Comparison of ENCODE assay signal across 14 cellular contexts in genomic region chr15:78208887-78209645, GRCh38. TPM values are rescaled to one million over a fixed set of nuclear protein-coding genes. Genes with fewer than 3 reads are reported as not detected.
DNase-seq lines count a peak whose midpoint lies in the region; ATAC-seq and TF ChIP-seq lines count a peak whose summit lies in the region.
"Had no signal": no experiment of that assay in that cellular context is flagged by ENCODE, and none has a peak within 500 bp of the region (broad histone marks: within the 10 kb centered on the region; RNA-seq: fewer than 3 reads in every experiment).

No MANE protein-coding gene starts in this region.

- no peaks in the 10 kb centered on the region for H3K9me3 ChIP-seq in right atrium auricular region
- H3K9me3 ChIP-seq in vagina: no peaks in the 10 kb centered on the region
- H3K9me3 ChIP-seq in OCI-LY7 (ENCODE audit: low read length): no peaks in the 10 kb centered on the region
- H3K9me3 ChIP-seq: neutrophil had no signal

- H3K4me1 ChIP-seq in right atrium auricular region (peaks cover 0 to 93% of the 10 kb centered on the region in 2 donors), vagina (peaks cover 61% of the 10 kb centered on the region), OCI-LY7 (ENCODE audit: insufficient read depth, low read length, poor library complexity, severe bottlenecking) (no peaks in the 10 kb centered on the region)

- H3K4me3 ChIP-seq in right atrium auricular region: no peak overlapping the region
- no peak overlapping the region for H3K4me3 ChIP-seq in coronary artery
- H3K4me3 ChIP-seq in vagina: no peak overlapping the region
- H3K4me3 ChIP-seq in OCI-LY7 (ENCODE audit: low read depth, low read length, poor library complexity, severe bottlenecking): no peak overlapping the region

- peak; percentile 55 for DNase-seq in right atrium auricular region (ENCODE audit: low spot score)
- no peak for DNase-seq in left cardiac atrium
- DNase-seq in coronary artery (ENCODE audit: low spot score): peak; percentile 68
- DNase-seq in mucosa of gallbladder (ENCODE audit: low spot score): peak; percentile 36
- peak; percentile 79 to 94 for DNase-seq in vagina (ENCODE audit: extremely low spot score in 2 of 2)
- no peak for DNase-seq in OCI-LY7 (ENCODE audit: low spot score)
- DNase-seq in 8988T: no peak
- DNase-seq in NCI-H446 (lab: John Stamatoyannopoulos, UW): no peak
- DNase-seq: DMS79; NCI-H1105 treated with DMSO at 0.1 percent for 48 hours; NCI-H510A treated with DMSO at 0.1 percent for 48 hours; stimulated activated CD4-positive, alpha-beta T cell treated with anti-CD3 and anti-CD28 coated beads, Interleukin-2, amount 100 ng/mL, for 24 hours had no signal

- H2AFZ ChIP-seq in OCI-LY7 (ENCODE audit: low read length): no peak overlapping the region

- TF ChIP-seq POLR2A in vagina (IDR thresholded peaks at IDR 0.05): no peak

- H3K9me2 ChIP-seq in OCI-LY7 (ENCODE audit: insufficient read depth, low read length): no peaks in the 10 kb centered on the region

- H3K27me3 ChIP-seq in right atrium auricular region: no peaks in the 10 kb centered on the region
- H3K27me3 ChIP-seq in vagina: no peaks in the 10 kb centered on the region
- H3K27me3 ChIP-seq: neutrophil had no signal

- POLR2A ChIA-PET in OCI-LY7 (lab: Charles Lee): interaction anchor here (0.6 to 0.7 kb wide), 2 partner anchors 10 to 56 kb away, joined by 3 read pairs; no protein-coding TSS in a partner anchor

- H3K27ac ChIP-seq in right atrium auricular region (peak overlapping the region; percentile 81 to 93), coronary artery (no peak overlapping the region), vagina (no peak overlapping the region), OCI-LY7 (ENCODE audit: low read depth, low read length, poor library complexity, severe bottlenecking) (no peak overlapping the region)
- H3K27ac ChIP-seq: neutrophil had no signal

- CTCF ChIA-PET in OCI-LY7 (lab: Charles Lee; ENCODE audit: unreplicated experiment): no interaction called here

- no peaks in the 10 kb centered on the region for H3K79me2 ChIP-seq in OCI-LY7 (ENCODE audit: insufficient read depth, low read depth, low read length)

- no peak overlapping the region for H3K4me2 ChIP-seq in OCI-LY7 (ENCODE audit: low read length)

- no TSS peak for BruUV-seq in OCI-LY7 (replicated peaks; lab: Mats Ljungman, UMichigan)

- ATAC-seq in left cardiac atrium: no peak
- ATAC-seq: stimulated activated effector memory CD8-positive, alpha-beta T cell treated with anti-CD3 and anti-CD28 coated beads, Interleukin-12 subunit alpha, Interleukin-12 subunit beta, amount 100 ng/mL, for 72 hours had no signal

- intact Hi-C loops in left cardiac atrium (cut with DNase I) (no loop called here), vagina (cut with DNase I) (no loop called here), OCI-LY7 (cut with micrococcal nuclease; ENCODE audit: unreplicated experiment) (no loop called here)

- no peaks in the 10 kb centered on the region for H4K20me1 ChIP-seq in OCI-LY7 (ENCODE audit: insufficient read depth, low read length)

- no peaks in the 10 kb centered on the region for H3K36me3 ChIP-seq in right atrium auricular region
- H3K36me3 ChIP-seq in vagina: no peaks in the 10 kb centered on the region
- no peaks in the 10 kb centered on the region for H3K36me3 ChIP-seq in OCI-LY7 (ENCODE audit: insufficient read depth, low read length)
- H3K36me3 ChIP-seq: neutrophil had no signal

- TF ChIP-seq CTCF in right atrium auricular region (IDR thresholded peaks at IDR 0.05): no peak
- TF ChIP-seq CTCF in coronary artery (IDR thresholded peaks at IDR 0.05): no peak
- TF ChIP-seq CTCF in vagina (IDR thresholded peaks at IDR 0.05): no peak
- TF ChIP-seq CTCF in OCI-LY7 (conservative IDR thresholded peaks at IDR 0.05; ENCODE audit: low read length): no peak

RNA-seq across cellular contexts. Expression of gene ACSBG1, which starts 25.3 kb away (rescaled TPM):
- total RNA-seq in right atrium auricular region (not detected), left cardiac atrium (under 1 TPM; 0.29 to 0.32 TPM), mucosa of gallbladder (0.83 TPM), vagina (3.4 TPM), OCI-LY7 (2022) (0.30 and 0.52 TPM in 2 replicates)
- total RNA-seq in OCI-LY7 (2014; rRNA removed; shearing (Covaris generic)): 0.31 and 0.41 TPM in 2 replicates

RNA-seq across cellular contexts. Expression of gene DNAJA4, which starts 55.3 kb away (rescaled TPM):
- total RNA-seq in right atrium auricular region (10 to 100 TPM; 70.0 to 78.0 TPM), left cardiac atrium (100 to 1,000 TPM; 116 to 171 TPM), mucosa of gallbladder (36.9 TPM), vagina (26.5 TPM), OCI-LY7 (2022) (not detected in 2 replicates)
- total RNA-seq in OCI-LY7 (2014; rRNA removed; shearing (Covaris generic)): not detected in 2 replicates

RNA-seq across cellular contexts. Expression of gene IDH3A, which starts 59.9 kb away (rescaled TPM):
- 100 to 1,000 TPM; 188 to 352 TPM for total RNA-seq in right atrium auricular region
- total RNA-seq in left cardiac atrium: 100 to 1,000 TPM; 353 to 512 TPM
- 52.3 TPM for total RNA-seq in mucosa of gallbladder
- 60.2 TPM for total RNA-seq in vagina
- total RNA-seq in OCI-LY7 (2014; rRNA removed; shearing (Covaris generic)): 47.0 and 84.6 TPM in 2 replicates
- 128 and 140 TPM in 2 replicates for total RNA-seq in OCI-LY7 (2022)

Comparison
In these comparisons a context has a peak if more than half of its experiments do, and no peak if none do; other contexts are left out.
1. DNase-seq: peak in right atrium auricular region (single experiment), coronary artery (single experiment), mucosa of gallbladder (single experiment) and vagina (2 of 2); none in left cardiac atrium (single experiment), OCI-LY7 (single experiment), 8988T (single experiment) and NCI-H446 (0 of 2).
2. H3K27ac ChIP-seq: peak in right atrium auricular region (2 of 2); none in coronary artery (0 of 2), vagina (single experiment) and OCI-LY7 (single experiment).
3. RNA of gene DNAJA4, which starts 55.3 kb away (total RNA-seq): 116 to 171 TPM in left cardiac atrium, 70.0 to 78.0 TPM in right atrium auricular region, 36.9 TPM in mucosa of gallbladder (single experiment) and 26.5 TPM in vagina (single experiment); not detected in OCI-LY7; every median in the first group is over 10 times any median in the second.